Comparison of ENCODE assay signal across 16 cellular contexts in the genomic region with DNA sequence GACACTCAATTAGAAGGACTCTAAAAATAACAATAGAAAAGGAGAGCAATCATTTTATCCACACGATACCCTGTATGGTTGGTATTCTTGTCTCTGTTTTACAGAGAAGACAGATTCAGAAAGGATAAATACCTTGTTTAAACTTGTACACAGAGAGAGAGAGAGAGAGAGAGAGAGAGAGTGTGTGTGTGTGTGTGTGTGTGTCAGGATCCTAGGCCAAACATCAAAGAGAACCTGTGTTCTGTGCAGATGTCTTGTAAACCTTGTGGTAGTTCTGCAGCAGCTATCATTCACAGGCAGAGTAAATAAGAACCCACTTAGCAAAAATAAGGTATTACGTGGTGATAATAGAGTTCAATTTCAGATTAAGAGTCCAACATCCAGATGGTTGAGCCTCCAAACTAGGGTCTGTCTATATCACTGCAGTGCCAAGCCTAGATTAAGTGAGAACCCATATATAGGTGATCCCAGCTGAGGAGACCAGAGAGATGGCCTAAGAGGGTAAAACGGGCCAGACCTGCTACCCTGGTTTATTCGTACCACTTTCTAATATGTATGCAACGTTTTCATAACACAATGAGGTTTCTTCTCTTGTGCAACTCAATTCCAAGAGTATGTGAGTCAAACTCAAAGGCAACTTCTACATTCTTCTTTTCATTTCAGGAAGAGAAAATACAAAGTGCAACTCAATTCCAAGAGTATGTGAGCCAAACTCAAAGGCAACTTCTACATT.
"Had no signal": no experiment of that assay in that cellular context is flagged by ENCODE, and none has a peak within 500 bp of the region (broad histone marks: within the 10 kb centered on the region; RNA-seq: fewer than 3 reads in every experiment).

No MANE protein-coding gene starts in this region.

- ATAC-seq: left ventricle myocardium superior; naive thymus-derived CD8-positive, alpha-beta T cell had no signal

- H3K27me3 ChIP-seq: esophagus squamous epithelium had no signal

- DNase-seq: activated CD4-positive, CD25-positive, alpha-beta regulatory T cell; activated CD8-positive, alpha-beta memory T cell treated with anti-CD3 and anti-CD28 coated beads, Interleukin-2, amount 50 U/mL, for 48 hours; activated gamma-delta T cell treated with Interleukin-2 at 50 U/mL for 16 hours; activated naive CD8-positive, alpha-beta T cell treated with anti-CD3 and anti-CD28 coated beads for 36 hours; cortex of kidney; effector CD4-positive, alpha-beta T cell; esophagus squamous epithelium; foreskin melanocyte; left ventricle myocardium superior; posterior cingulate gyrus; stimulated activated CD4-positive, alpha-beta T cell treated with anti-CD3 and anti-CD28 coated beads, Interleukin-15, amount 100 ng/mL, for 24 hours; stimulated activated CD4-positive, alpha-beta T cell treated with anti-CD3 and anti-CD28 coated beads, Interleukin-4, amount 100 ng/mL, for 1 hour; stimulated activated naive B cell treated with anti-CD40 and anti-IgM and Interleukin-4, amounts not matched to agents 10 μg/mL and 1 μg/mL and 100 μg/mL, for 72 hours had no signal

- H3K36me3 ChIP-seq: esophagus squamous epithelium had no signal

- H3K9me3 ChIP-seq: esophagus squamous epithelium had no signal

- H3K27ac ChIP-seq: skin epidermis had no signal

- H3K4me3 ChIP-seq: esophagus squamous epithelium, skin epidermis had no signal

- FAIRE-seq: TTC549 had no signal
